ENCODE assay signal across 9 cellular contexts in the genomic region with DNA sequence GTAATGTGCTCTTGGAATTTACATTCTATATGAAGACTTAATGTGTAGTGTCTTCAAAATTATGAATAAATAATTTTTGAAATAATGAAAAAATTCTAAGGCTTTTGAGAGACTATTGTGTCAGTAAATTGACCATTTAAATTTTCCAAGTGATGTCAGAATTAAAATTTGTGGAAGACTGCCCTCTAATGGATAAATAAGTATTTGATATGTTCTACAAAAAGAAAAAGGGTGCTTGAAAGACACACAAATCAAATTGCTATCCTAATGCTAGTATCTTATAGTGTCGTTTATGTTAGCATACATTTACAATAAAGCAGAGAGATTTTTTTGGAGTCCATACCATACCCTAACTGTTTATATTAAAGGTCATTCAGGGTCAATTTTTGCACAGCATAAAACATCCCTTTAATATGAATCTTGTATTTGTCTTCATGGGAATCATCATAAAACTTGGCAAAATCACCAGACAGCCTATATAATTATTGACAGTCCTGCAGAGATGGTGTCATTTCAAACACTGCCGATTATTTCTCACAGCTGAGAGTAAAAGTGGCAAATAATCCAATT.
DNase-seq lines count a peak whose midpoint lies in the region; ATAC-seq, FAIRE-seq and TF ChIP-seq lines count a peak whose summit lies in the region.
"Had no signal": no experiment of that assay in that cellular context is flagged by ENCODE, and none has a peak within 500 bp of the region (broad histone marks: within the 10 kb centered on the region; RNA-seq: fewer than 3 reads in every experiment).

No MANE protein-coding gene starts in this region.

- CTCF ChIA-PET in HEK293 (lab: Yijun Ruan, JAX): interaction anchor here (0.9 to 2.5 kb wide), 6 partner anchors 70 to 632 kb away, joined by 3 to 7 read pairs (median 5); no protein-coding TSS in a partner anchor

- H3K27ac ChIP-seq in HEK293 (ENCODE audit: extremely low read depth, low read depth, low read length) (no peak overlapping the region), VCaP (no peak overlapping the region)

- in situ Hi-C loops in ACHN (cut with HindIII; ENCODE audit: low pct_ligation_motif_present, low pct_unique_long_range_greater_than_20kb, low sequenced_read_pairs): no loop called here

- H3K9me3 ChIP-seq in HEK293 (ENCODE audit: control insufficient read depth, insufficient read depth, low read depth, low read length): no peaks in the 10 kb centered on the region

- no peaks in the 10 kb centered on the region for H3K4me1 ChIP-seq in HEK293 (ENCODE audit: control insufficient read depth, insufficient read depth, low read length)

- DNase-seq in ACHN (peak; percentile 33), iPS-NIHi11 (ENCODE audit: low spot score) (peak; percentile 10), H54 (ENCODE audit: insufficient read length, low spot score) (no peak), occipital lobe (lab: John Stamatoyannopoulos, UW) (no peak), DMS79 treated with DMSO at 0.1 percent for 48 hours (lab: John Stamatoyannopoulos, UW) (no peak)
- DNase-seq: effector memory CD8-positive, alpha-beta T cell had no signal

- TF ChIP-seq POLR2A in H54 (IDR thresholded peaks at IDR 0.05; ENCODE audit: low read depth, low read length): no peak

- no peak for ATAC-seq in GM19467 (IDR thresholded peaks at IDR 0.05; ENCODE audit: unreplicated experiment)
- ATAC-seq: effector memory CD8-positive, alpha-beta T cell had no signal

- TF ChIP-seq CTCF in HEK293 (tag by site-specific recombination; IDR thresholded peaks at IDR 0.05) (peak; percentile 13; the same call in 1 of the 2 replicates), VCaP (conservative IDR thresholded peaks at IDR 0.05) (peak; percentile 63)

- no peaks in the 10 kb centered on the region for H3K36me3 ChIP-seq in HEK293 (ENCODE audit: control insufficient read depth in 2 of 2, insufficient read depth in 1 of 2, low read length in 2 of 2)

- POLR2A ChIA-PET in HEK293 (lab: Yijun Ruan, JAX): no interaction called here

- FAIRE-seq in H54 (lab: Jason Lieb, UNC): no peak

- no peak overlapping the region for H3K4me3 ChIP-seq in HEK293 (ENCODE audit: low read depth, low read length)

TF ChIP-seq in HEK293, 187 proteins besides CTCF, POLR2A, EP300 and RAD21:
- TF ChIP-seq ZNF654 (tag by site-specific recombination; IDR thresholded peaks at IDR 0.05; ENCODE audit: low read depth) (peak; percentile 61), ZNF830 (tag by site-specific recombination; IDR thresholded peaks at IDR 0.05; ENCODE audit: low read depth) (no peak)

Comparison
In these comparisons a context has a peak if more than half of its experiments do, and no peak if none do; other contexts are left out.
1. DNase-seq: peak in ACHN (single experiment) and iPS-NIHi11 (single experiment); none in H54 (single experiment), occipital lobe (single experiment) and DMS79 treated with DMSO at 0.1 percent for 48 hours (single experiment).